Comparison of ENCODE assay signal across 10 cellular contexts in the genomic region with DNA sequence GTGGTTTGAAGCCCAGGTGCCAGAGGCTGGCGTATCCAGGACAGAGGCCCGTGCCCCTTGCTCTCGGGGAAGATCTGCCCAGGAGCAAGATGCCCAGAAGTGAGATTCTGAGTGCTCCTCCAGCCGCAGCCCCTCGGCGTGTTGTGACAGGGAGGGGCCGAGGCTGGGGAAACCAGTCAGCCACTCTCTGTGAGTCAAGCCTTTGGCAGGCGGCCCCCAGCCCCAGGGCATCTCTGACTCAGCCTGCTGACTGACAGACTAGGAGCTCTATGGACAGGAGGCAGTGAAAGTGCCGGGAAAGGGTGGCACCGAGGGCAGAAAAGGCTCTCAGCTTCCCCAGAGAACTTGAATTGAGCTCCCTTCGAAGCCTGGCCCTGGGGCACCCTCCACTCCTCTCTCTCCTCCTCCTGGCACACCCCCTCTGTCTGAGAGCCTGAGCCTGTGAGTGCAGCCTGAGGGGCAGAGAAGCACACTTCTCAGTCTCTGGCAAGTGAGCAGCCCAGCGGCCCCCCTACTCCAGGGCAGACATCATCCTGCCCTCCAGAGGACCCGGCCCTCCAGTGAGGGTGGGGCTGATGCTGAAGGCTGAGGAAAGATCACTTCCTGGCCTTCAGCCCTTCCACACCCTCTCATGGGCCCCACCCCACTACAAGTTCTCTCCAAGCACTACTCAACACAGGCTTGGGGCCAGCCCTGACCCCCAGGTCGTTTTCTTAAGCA. TPM values are rescaled to one million over a fixed set of nuclear protein-coding genes. Genes with fewer than 3 reads are reported as not detected.
DNase-seq lines count a peak whose midpoint lies in the region; ATAC-seq, FAIRE-seq and TF ChIP-seq lines count a peak whose summit lies in the region.
"Had no signal": no experiment of that assay in that cellular context is flagged by ENCODE, and none has a peak within 500 bp of the region (broad histone marks: within the 10 kb centered on the region; RNA-seq: fewer than 3 reads in every experiment).

No MANE protein-coding gene starts in this region.

- H3K27me3 ChIP-seq in hepatocyte: no peaks in the 10 kb centered on the region
- H3K27me3 ChIP-seq in upper lobe of left lung: no peaks in the 10 kb centered on the region

- no peak overlapping the region for H3K4me3 Mint-ChIP-seq in activated T-cell treated with anti-CD3 and anti-CD28 coated beads, Interleukin-2, amount 50 U/mL, for 4 hours

- H3K4me1 ChIP-seq in hepatocyte (ENCODE audit: insufficient read depth) (peaks cover 10% of the 10 kb centered on the region), upper lobe of left lung (peaks cover 0 to 10% (median 5%) of the 10 kb centered on the region in 4 donors)

- peaks cover 6% of the 10 kb centered on the region for H3K27me3 Mint-ChIP-seq in activated T-cell treated with anti-CD3 and anti-CD28 coated beads, Interleukin-2, amount 50 U/mL, for 4 hours (ENCODE audit: low read depth)

- no peak for TF ChIP-seq POLR2A in upper lobe of left lung (IDR thresholded peaks at IDR 0.05)

- no peaks in the 10 kb centered on the region for H3K79me2 ChIP-seq in hepatocyte

- ATAC-seq in upper lobe of left lung (ENCODE audit: low FRiP score in 2 of 2) (peak; percentile 69 to 88), HG03175 (IDR thresholded peaks at IDR 0.05; ENCODE audit: unreplicated experiment) (no peak)
- ATAC-seq in activated T-cell treated with anti-CD3 and anti-CD28 coated beads, Interleukin-2, amount 50 U/mL, for 4 hours: no peak

- H3K9me3 Mint-ChIP-seq in activated T-cell treated with anti-CD3 and anti-CD28 coated beads, Interleukin-2, amount 50 U/mL, for 4 hours: no peaks in the 10 kb centered on the region

- TF ChIP-seq EP300 in upper lobe of left lung (IDR thresholded peaks at IDR 0.05): no peak

- H3K4me2 ChIP-seq in hepatocyte: peak overlapping the region; percentile 5

- H4K20me1 ChIP-seq in hepatocyte (ENCODE audit: insufficient read depth, poor library complexity, severe bottlenecking): no peaks in the 10 kb centered on the region

- H3K36me3 Mint-ChIP-seq in activated T-cell treated with anti-CD3 and anti-CD28 coated beads, Interleukin-2, amount 50 U/mL, for 4 hours (ENCODE audit: insufficient read depth): no peaks in the 10 kb centered on the region

- H3K4me1 Mint-ChIP-seq in activated T-cell treated with anti-CD3 and anti-CD28 coated beads, Interleukin-2, amount 50 U/mL, for 4 hours (ENCODE audit: low read depth): no peaks in the 10 kb centered on the region

- H3K9me3 ChIP-seq in hepatocyte (ENCODE audit: low read depth): no peaks in the 10 kb centered on the region
- H3K9me3 ChIP-seq in upper lobe of left lung: no peaks in the 10 kb centered on the region

- TF ChIP-seq CTCF in hepatocyte (IDR thresholded peaks at IDR 0.05; ENCODE audit: poor library complexity) (no peak), upper lobe of left lung (IDR thresholded peaks at IDR 0.05) (no peak)

- H3K4me3 ChIP-seq in hepatocyte: no peak overlapping the region
- no peak overlapping the region for H3K4me3 ChIP-seq in upper lobe of left lung

- H3K36me3 ChIP-seq in hepatocyte (replicated peaks; ENCODE audit: insufficient read depth, low read depth): no peaks in the 10 kb centered on the region
- H3K36me3 ChIP-seq in upper lobe of left lung: no peaks in the 10 kb centered on the region

- H3K9me2 ChIP-seq in hepatocyte (replicated peaks; ENCODE audit: insufficient read depth): no peaks in the 10 kb centered on the region

- 37% methylated on average over 14 of the region's 14 CpGs for WGBS in hepatocyte (ENCODE audit: low lambda C conversion rate, missing lambda C conversion rate)
- WGBS in upper lobe of left lung, 2 donors: 45 to 48% methylated on average over 6 to 14 of the region's 14 CpGs

- FAIRE-seq in GM19239 (lab: Jason Lieb, UNC): no peak
- FAIRE-seq: A204.1 had no signal

- DNase-seq in NCI-H345 (lab: John Stamatoyannopoulos, UW): peak; percentile 60
- DNase-seq in NCI-H345 treated with DMSO at 0.1 percent for 48 hours (lab: John Stamatoyannopoulos, UW; ENCODE audit: unreplicated experiment): no peak
- DNase-seq in amniotic stem cell (lab: John Stamatoyannopoulos, UW): peak; percentile 82
- peak; percentile 84 for DNase-seq in hepatocyte (ENCODE audit: low spot score)
- DNase-seq in upper lobe of left lung: peak; percentile 56 to 76
- no peak for DNase-seq in activated T-cell treated with anti-CD3 and anti-CD28 coated beads, Interleukin-2, amount 50 U/mL, for 4 hours
- no peak for DNase-seq in GM19239 (ENCODE audit: insufficient read length, low spot score)
- DNase-seq: NCI-H1694 had no signal

- H2AFZ ChIP-seq in hepatocyte: no peak overlapping the region

- peak overlapping the region; percentile 44 for H3K27ac ChIP-seq in hepatocyte
- H3K27ac ChIP-seq in upper lobe of left lung: no peak overlapping the region

RNA-seq across cellular contexts. Expression of a gene that starts 32.1 kb away (rescaled TPM):
- total RNA-seq in hepatocyte: 5.2 and 6.5 TPM in 2 replicates
- polyA plus RNA-seq in hepatocyte: 2.3 and 3.9 TPM in 2 replicates
- total RNA-seq in upper lobe of left lung: 1 to 10 TPM in 4 of 6 donors, under 1 TPM in 1, not detected in 1; 0.89 to 4.8 (median 4.5) TPM
- total RNA-seq in activated T-cell treated with anti-CD3 and anti-CD28 coated beads, Interleukin-2, amount 50 U/mL, for 4 hours: under 1 TPM in 1 of 3 donors, not detected in 2; 0.16 TPM

Comparison
In these comparisons a context has a peak if more than half of its experiments do, and no peak if none do; other contexts are left out.
1. DNase-seq: peak in NCI-H345 (single experiment), amniotic stem cell (single experiment), hepatocyte (single experiment) and upper lobe of left lung (2 of 2); none in NCI-H345 treated with DMSO at 0.1 percent for 48 hours (single experiment), activated T-cell treated with anti-CD3 and anti-CD28 coated beads, Interleukin-2, amount 50 U/mL, for 4 hours (single experiment) and GM19239 (single experiment).
2. ATAC-seq: peak in upper lobe of left lung (2 of 2); none in activated T-cell treated with anti-CD3 and anti-CD28 coated beads, Interleukin-2, amount 50 U/mL, for 4 hours (0 of 2) and HG03175 (single experiment).